25 cellular contexts compared by ENCODE assay signal in genomic region chr7:80807166-80807900, GRCh38.
DNase-seq lines count a peak whose midpoint lies in the region; ATAC-seq, FAIRE-seq and TF ChIP-seq lines count a peak whose summit lies in the region.
"Had no signal": no experiment of that assay in that cellular context is flagged by ENCODE, and none has a peak within 500 bp of the region (broad histone marks: within the 10 kb centered on the region; RNA-seq: fewer than 3 reads in every experiment).

No MANE protein-coding gene starts in this region.

- H3K4me3 ChIP-seq in left ventricle myocardium inferior (no peak overlapping the region), right atrium auricular region (no peak overlapping the region), SK-N-SH (ENCODE audit: low read depth in 2 of 2, low read length in 1 of 2) (no peak overlapping the region), tibial nerve (no peak overlapping the region)
- H3K4me3 ChIP-seq: gastrocnemius medialis, Peyer's patch, spleen had no signal

- H2AFZ ChIP-seq in SK-N-SH (ENCODE audit: low read depth) = peak overlapping the region; percentile 1; the same call in 1 of the 2 replicates

- 47% methylated on average over 3 of the region's 3 CpGs for WGBS in SK-N-SH (ENCODE audit: low lambda C conversion rate)
- WGBS in tibial nerve, 2 donors = 69% methylated on average over 3 of the region's 3 CpGs

- H3K27ac ChIP-seq in left ventricle myocardium inferior (replicated peaks) = peak overlapping the region; percentile 39
- no peak overlapping the region for H3K27ac ChIP-seq in right atrium auricular region
- peak overlapping the region; percentile 33 to 64; a peak in 3 of 4 replicates for H3K27ac ChIP-seq in SK-N-SH (ENCODE audit: low read depth in 2 of 2, low read length in 1 of 2)
- H3K27ac ChIP-seq in foreskin keratinocyte = no peak overlapping the region
- H3K27ac ChIP-seq in tibial nerve = peak overlapping the region in 1 of 4 donors; percentile 53
- H3K27ac ChIP-seq: brain microvascular endothelial cell, gastrocnemius medialis, Peyer's patch, spleen had no signal

- intact Hi-C loops in left ventricle myocardium inferior (cut with micrococcal nuclease) = no loop called here

- no peak for TF ChIP-seq RAD21 in SK-N-SH (IDR thresholded peaks at IDR 0.05; ENCODE audit: low read length)

- peak; percentile 44 for FAIRE-seq in urothelium cell line (lab: Jason Lieb, UNC)
- FAIRE-seq: endothelial cell of umbilical vein, HTR-8/SVneo had no signal

- TF ChIP-seq POLR2A in tibial nerve (IDR thresholded peaks at IDR 0.05) = no peak

- H3F3A ChIP-seq in SK-N-SH (replicated peaks; ENCODE audit: insufficient read depth) = peaks cover 36% of the 10 kb centered on the region

- POLR2A ChIA-PET in SK-N-SH (lab: Yijun Ruan, JAX) = no interaction called here

- no peak for TF ChIP-seq CTCF in left ventricle myocardium inferior (IDR thresholded peaks at IDR 0.05; ENCODE audit: borderline replicate concordance)
- no peak for TF ChIP-seq CTCF in right atrium auricular region (IDR thresholded peaks at IDR 0.05)
- TF ChIP-seq CTCF in SK-N-SH (IDR thresholded peaks at IDR 0.05) = no peak
- TF ChIP-seq CTCF in foreskin keratinocyte (conservative IDR thresholded peaks at IDR 0.05) = no peak
- TF ChIP-seq CTCF in tibial nerve (IDR thresholded peaks at IDR 0.05) = no peak

- CTCF ChIA-PET in SK-N-SH (lab: Yijun Ruan, JAX) = interaction anchor here (0.9 to 1.1 kb wide), 5 partner anchors 21 to 237 kb away, joined by 3 to 4 read pairs (median 3); no protein-coding TSS in a partner anchor

- DNase-seq in left ventricle myocardium inferior = no peak
- DNase-seq in right atrium auricular region (ENCODE audit: low spot score) = no peak
- DNase-seq in SK-N-SH = no peak
- no peak for DNase-seq in foreskin keratinocyte
- DNase-seq in urothelium cell line (ENCODE audit: low spot score) = no peak
- no peak for DNase-seq in D341Med (ENCODE audit: low spot score)
- DNase-seq in tibial nerve (ENCODE audit: low spot score in 2 of 2) = no peak
- DNase-seq: activated CD4-positive, alpha-beta T cell treated with anti-CD3 and anti-CD28 coated beads for 48 hours; activated naive CD8-positive, alpha-beta T cell treated with anti-CD3 and anti-CD28 coated beads for 36 hours; brain microvascular endothelial cell; CD4-positive, CD25-positive, alpha-beta regulatory T cell; DMS79; kidney glomerular epithelial cell; naive thymus-derived CD4-positive, alpha-beta T cell; NCI-H1417 treated with DMSO at 0.1 percent for 48 hours; NCI-H2171 treated with DMSO at 0.1 percent for 48 hours; NCI-H774; Peyer's patch; spleen; stimulated activated CD8-positive, alpha-beta memory T cell treated with anti-CD3 and anti-CD28 coated beads, Interleukin-4, amount 100 ng/mL, for 48 hours had no signal

- H3K36me3 ChIP-seq in left ventricle myocardium inferior (peaks cover 8% of the 10 kb centered on the region), right atrium auricular region (no peaks in the 10 kb centered on the region), SK-N-SH (replicated peaks in 1 of 2; ENCODE audit: control insufficient read depth in 1 of 2, insufficient read depth in 2 of 2, low read length in 1 of 2) (peaks cover 18 to 41% of the 10 kb centered on the region in 2 experiments), tibial nerve (no peaks in the 10 kb centered on the region)
- H3K36me3 ChIP-seq: brain microvascular endothelial cell, spleen had no signal

- H3K4me2 ChIP-seq in SK-N-SH = peak overlapping the region; percentile 0; the same call in 1 of the 2 replicates

- ATAC-seq in foreskin keratinocyte (peak; percentile 35), HG03175 (IDR thresholded peaks at IDR 0.05; ENCODE audit: unreplicated experiment) (no peak)
- ATAC-seq: activated T-helper 17 cell treated with anti-CD3 and anti-CD28 coated beads, Interleukin-2, amount 50 U/mL, for 72 hours; naive thymus-derived CD4-positive, alpha-beta T cell had no signal

- no peaks in the 10 kb centered on the region for H3K9me2 ChIP-seq in SK-N-SH

- TF ChIP-seq EP300 in SK-N-SH (IDR thresholded peaks at IDR 0.05; ENCODE audit: borderline replicate concordance in 1 of 2, low read depth in 1 of 2, low read length in 1 of 2) (no peak), tibial nerve (IDR thresholded peaks at IDR 0.05) (no peak)

- H3K9ac ChIP-seq in SK-N-SH = 0 out of 2 replicates have a peak overlapping the region, but pooled peaks have one; percentile 0

- H3K4me1 ChIP-seq in left ventricle myocardium inferior = peaks cover 16% of the 10 kb centered on the region
- H3K4me1 ChIP-seq in right atrium auricular region = no peaks in the 10 kb centered on the region
- H3K4me1 ChIP-seq in SK-N-SH (ENCODE audit: control insufficient read depth in 1 of 2, insufficient read depth in 2 of 2, low read depth in 1 of 2, low read length in 1 of 2) = peaks cover 15 to 20% of the 10 kb centered on the region in 2 experiments; a peak in 3 of 4 replicates
- H3K4me1 ChIP-seq in foreskin keratinocyte = peaks cover 18% of the 10 kb centered on the region
- peaks cover 0 to 15% (median 0%) of the 10 kb centered on the region in 4 donors for H3K4me1 ChIP-seq in tibial nerve
- H3K4me1 ChIP-seq: gastrocnemius medialis, Peyer's patch, spleen had no signal

- H3K9me3 ChIP-seq in left ventricle myocardium inferior (replicated peaks) (no peaks in the 10 kb centered on the region), right atrium auricular region (no peaks in the 10 kb centered on the region), SK-N-SH (no peaks in the 10 kb centered on the region; the same call in 1 of the 2 replicates), tibial nerve (peaks cover 0 to 3% (median 0%) of the 10 kb centered on the region in 4 donors)
- H3K9me3 ChIP-seq: gastrocnemius medialis, Peyer's patch had no signal

- H4K20me1 ChIP-seq in SK-N-SH (ENCODE audit: insufficient read depth) = no peaks in the 10 kb centered on the region

- H3K79me2 ChIP-seq in SK-N-SH (ENCODE audit: insufficient read depth) = no peaks in the 10 kb centered on the region

- H3K27me3 ChIP-seq in left ventricle myocardium inferior (ENCODE audit: low read depth) = no peaks in the 10 kb centered on the region
- no peaks in the 10 kb centered on the region for H3K27me3 ChIP-seq in right atrium auricular region
- H3K27me3 ChIP-seq in SK-N-SH (ENCODE audit: insufficient read depth) = no peaks in the 10 kb centered on the region
- no peaks in the 10 kb centered on the region for H3K27me3 ChIP-seq in foreskin keratinocyte
- H3K27me3 ChIP-seq in tibial nerve = no peaks in the 10 kb centered on the region
- H3K27me3 ChIP-seq: brain microvascular endothelial cell, gastrocnemius medialis, Peyer's patch, spleen had no signal

TF ChIP-seq in SK-N-SH, 30 proteins besides CTCF, POLR2A, EP300 and RAD21:
- no peak for TF ChIP-seq RFX5 (IDR thresholded peaks at IDR 0.05; ENCODE audit: low read length)
- 0 out of 2 replicates have a peak, but pooled peaks have one; percentile 3 for TF ChIP-seq PBX3 (IDR thresholded peaks at IDR 0.05)
- peak; percentile 46; the same call in 1 of the 2 replicates for TF ChIP-seq FOSL2 (IDR thresholded peaks at IDR 0.05; ENCODE audit: borderline replicate concordance, low read depth)
- TF ChIP-seq JUND (IDR thresholded peaks at IDR 0.05) = 0 out of 2 replicates have a peak, but pooled peaks have one; percentile 25
- TF ChIP-seq FOXM1 (IDR thresholded peaks at IDR 0.05; ENCODE audit: low read depth) = no peak
TF ChIP-seq in SK-N-SH: peak in this region for 3.

Comparison
In these comparisons a context has a peak if more than half of its experiments do, and no peak if none do; other contexts are left out.
1. H3K27ac ChIP-seq: peak in left ventricle myocardium inferior (single experiment) and SK-N-SH (2 of 2); none in right atrium auricular region (0 of 2) and foreskin keratinocyte (single experiment).